20 cellular contexts compared by ENCODE assay signal in the genomic region with DNA sequence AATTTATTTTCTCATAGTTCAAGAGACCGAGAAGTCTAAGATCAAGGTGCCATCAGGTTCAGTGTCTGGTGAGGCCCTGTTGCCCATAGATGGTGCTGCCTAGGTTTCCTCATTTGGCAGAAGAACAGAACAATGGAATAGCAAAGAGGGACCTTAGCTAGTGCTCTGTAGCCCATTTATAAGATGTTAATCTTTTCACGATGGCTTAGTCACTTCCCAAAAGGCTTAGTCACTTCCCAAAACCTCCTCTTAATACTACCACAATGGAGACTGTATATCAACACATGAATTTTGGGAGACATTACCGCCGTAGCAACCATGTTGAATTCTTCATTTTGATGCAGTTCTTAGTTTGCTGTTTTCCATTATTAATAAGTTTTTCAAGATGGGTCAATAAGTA.
A peak's percentile ranks its signal among the peaks of the same experiment; 100 is the strongest.
DNase-seq lines count a peak whose midpoint lies in the region; ATAC-seq and TF ChIP-seq lines count a peak whose summit lies in the region.
"Had no signal": no experiment of that assay in that cellular context is flagged by ENCODE, and none has a peak within 500 bp of the region (broad histone marks: within the 10 kb centered on the region; RNA-seq: fewer than 3 reads in every experiment).

No MANE protein-coding gene starts in this region.

- H2BK5ac ChIP-seq in mesendoderm (ENCODE audit: low read length), result no peak overlapping the region

- H3K27me3 ChIP-seq in PC-3 (ENCODE audit: low read length) (no peaks in the 10 kb centered on the region), mesendoderm (ENCODE audit: insufficient read depth, low read length, poor library complexity) (no peaks in the 10 kb centered on the region), tibial artery (no peaks in the 10 kb centered on the region)
- H3K27me3 ChIP-seq: pancreas, uterus had no signal

- no peak overlapping the region for H3K56ac ChIP-seq in mesendoderm (ENCODE audit: low read length)

- no CpG with 5 or more reads among the region's 4 CpGs for WGBS in mesendoderm (ENCODE audit: extremely low coverage, insufficient coverage, low lambda C conversion rate)

- intact Hi-C loops in PC-3 (cut with micrococcal nuclease), result loop anchor here (2.0 to 5.0 kb wide), 2 partner anchors 67 to 241 kb away; no protein-coding TSS in a partner anchor
- intact Hi-C loops in tibial artery (cut with DNase I; ENCODE audit: low total_unique reads), result no loop called here

- H3K4me3 ChIP-seq in PC-3 (ENCODE audit: low read length) (no peak overlapping the region), mesendoderm (ENCODE audit: low read length) (no peak overlapping the region), tibial artery (no peak overlapping the region)
- H3K4me3 ChIP-seq: lung, pancreas, uterus had no signal

- peaks cover 3% of the 10 kb centered on the region; the same call in 1 of the 2 replicates for H3K4me1 ChIP-seq in PC-3 (ENCODE audit: insufficient read depth, low read length)
- H3K4me1 ChIP-seq in mesendoderm (ENCODE audit: control insufficient read depth, low read depth, low read length), result no peaks in the 10 kb centered on the region
- no peaks in the 10 kb centered on the region for H3K4me1 ChIP-seq in tibial artery
- H3K4me1 ChIP-seq: pancreas, uterus had no signal

- no peak overlapping the region for H3K18ac ChIP-seq in mesendoderm (ENCODE audit: low read length)

- H2BK120ac ChIP-seq in mesendoderm (ENCODE audit: low read depth, low read length), result no peak overlapping the region

- TF ChIP-seq CTCF in PC-3 (conservative IDR thresholded peaks at IDR 0.05; ENCODE audit: low read depth, low read length) (0 out of 2 replicates have a peak, but pooled peaks have one; percentile 16), tibial artery (IDR thresholded peaks at IDR 0.05) (no peak)

- H3K79me1 ChIP-seq in mesendoderm (ENCODE audit: low read length), result no peaks in the 10 kb centered on the region

- H3K4ac ChIP-seq in mesendoderm (ENCODE audit: low read depth, low read length), result no peak overlapping the region

- H3K27ac ChIP-seq in PC-3 (ENCODE audit: low read length), result no peak overlapping the region
- H3K27ac ChIP-seq in mesendoderm (ENCODE audit: low read depth, low read length), result no peak overlapping the region
- no peak overlapping the region for H3K27ac ChIP-seq in tibial artery
- H3K27ac ChIP-seq: pancreas, uterus had no signal

- H3K9me3 ChIP-seq in PC-3 (ENCODE audit: low read length) (no peaks in the 10 kb centered on the region), tibial artery (peaks cover 0 to 2% (median 0%) of the 10 kb centered on the region in 3 donors)
- H3K9me3 ChIP-seq: pancreas, uterus had no signal

- CTCF ChIA-PET in PC-3 (lab: Charles Lee), result no interaction called here

- ATAC-seq in PC-3, result peak; percentile 98
- ATAC-seq in GM18511 (IDR thresholded peaks at IDR 0.05; ENCODE audit: unreplicated experiment), result no peak
- ATAC-seq: naive thymus-derived CD4-positive, alpha-beta T cell; pancreas had no signal

- H2BK15ac ChIP-seq in mesendoderm (replicated peaks; ENCODE audit: low read depth), result no peak overlapping the region

- H3K9ac ChIP-seq in PC-3 (ENCODE audit: low read length) (no peak overlapping the region), mesendoderm (ENCODE audit: low read length) (no peak overlapping the region)

- H3K79me2 ChIP-seq in PC-3 (ENCODE audit: low read length) (no peaks in the 10 kb centered on the region), mesendoderm (ENCODE audit: control insufficient read depth, insufficient read depth, low read length) (no peaks in the 10 kb centered on the region)

- BruUV-seq in PC-3 (replicated peaks; lab: Mats Ljungman, UMichigan), result no TSS peak

- no peak overlapping the region for H2AK5ac ChIP-seq in mesendoderm (ENCODE audit: low read length)

- POLR2A ChIA-PET in PC-3 (lab: Charles Lee; ENCODE audit: unreplicated experiment), result no interaction called here

- no peaks in the 10 kb centered on the region for H4K20me1 ChIP-seq in PC-3 (ENCODE audit: low read length)

- H3K23ac ChIP-seq in mesendoderm (ENCODE audit: low read length), result no peak overlapping the region

- H3K4me2 ChIP-seq in PC-3 (ENCODE audit: low read length) (no peak overlapping the region), mesendoderm (ENCODE audit: low read length) (no peak overlapping the region)

- H4K8ac ChIP-seq in mesendoderm (ENCODE audit: low read depth, low read length), result no peak overlapping the region

- no peaks in the 10 kb centered on the region for H3F3A ChIP-seq in PC-3 (ENCODE audit: low read length, unreplicated experiment)

- peak; percentile 7 for DNase-seq in H4 (ENCODE audit: low spot score)
- peak; percentile 84 for DNase-seq in PC-3
- peak; percentile 93 for DNase-seq in dermis blood vessel endothelial cell
- peak; percentile 48 for DNase-seq in mesendoderm
- DNase-seq in NCI-H2107 treated with DMSO at 0.1 percent for 48 hours (lab: John Stamatoyannopoulos, UW; ENCODE audit: unreplicated experiment), result no peak
- DNase-seq in NCI-H774 (lab: John Stamatoyannopoulos, UW), result no peak
- no peak for DNase-seq in tibial artery
- DNase-seq: activated CD4-positive, alpha-beta memory T cell treated with anti-CD3 and anti-CD28 coated beads, Interleukin-2, amount 10 ng/mL, durations not matched to agents 7 days and 5 days; activated naive CD4-positive, alpha-beta T cell treated with anti-CD3 and anti-CD28 coated beads, Interleukin-2, amount 50 U/mL, for 16 hours; activated T-cell treated with anti-CD3 and anti-CD28 coated beads, Interleukin-2, amount 50 U/mL, for 24 hours; erythroblast; head of caudate nucleus; KBM-7; naive thymus-derived CD4-positive, alpha-beta T cell; NCI-H1417 treated with DMSO at 0.1 percent for 48 hours; pancreas; RPMI8226; uterus had no signal

- H3K36me3 ChIP-seq in PC-3 (ENCODE audit: low read depth, low read length) (no peaks in the 10 kb centered on the region), mesendoderm (ENCODE audit: control insufficient read depth, insufficient read depth, low read length) (no peaks in the 10 kb centered on the region), tibial artery (peaks cover 3 to 7% (median 4%) of the 10 kb centered on the region in 3 donors)
- H3K36me3 ChIP-seq: pancreas, uterus had no signal

- H4K5ac ChIP-seq in mesendoderm (ENCODE audit: low read length), result no peak overlapping the region

- no peak overlapping the region for H2AFZ ChIP-seq in PC-3 (ENCODE audit: low read length)

- no peaks in the 10 kb centered on the region for H3K9me2 ChIP-seq in PC-3 (replicated peaks; ENCODE audit: low read length)

Comparison
In these comparisons a context has a peak if more than half of its experiments do, and no peak if none do; other contexts are left out.
1. DNase-seq: peak in H4 (single experiment), PC-3 (single experiment), dermis blood vessel endothelial cell (single experiment) and mesendoderm (single experiment); none in NCI-H2107 treated with DMSO at 0.1 percent for 48 hours (single experiment), NCI-H774 (single experiment) and tibial artery (0 of 2).